Comparison of ENCODE assay signal across 1 cellular context in the genomic region with DNA sequence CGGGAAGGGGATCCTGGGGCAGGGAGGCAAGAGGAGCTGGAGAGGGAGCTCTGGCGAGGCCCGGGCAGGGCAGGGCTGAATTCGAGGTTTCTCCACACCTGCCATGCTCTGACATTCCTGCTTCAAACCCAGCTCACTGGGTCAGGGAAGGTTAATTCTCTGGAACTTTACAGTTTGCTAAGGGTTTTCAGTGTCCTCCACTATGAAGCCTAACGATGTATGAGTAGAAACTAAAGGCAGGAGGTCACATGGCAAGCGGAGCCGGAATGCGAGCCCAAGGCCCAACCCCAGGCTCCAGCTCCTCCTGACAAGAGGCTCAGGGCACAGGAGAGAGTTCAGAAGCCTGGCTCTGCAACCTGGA.
TF ChIP-seq lines count a peak whose summit lies in the region.

No MANE protein-coding gene starts in this region.

TF ChIP-seq in GM23338, 12 proteins besides CTCF, POLR2A, EP300 and RAD21 (continued from another document):
- TF ChIP-seq, protein P1, sequence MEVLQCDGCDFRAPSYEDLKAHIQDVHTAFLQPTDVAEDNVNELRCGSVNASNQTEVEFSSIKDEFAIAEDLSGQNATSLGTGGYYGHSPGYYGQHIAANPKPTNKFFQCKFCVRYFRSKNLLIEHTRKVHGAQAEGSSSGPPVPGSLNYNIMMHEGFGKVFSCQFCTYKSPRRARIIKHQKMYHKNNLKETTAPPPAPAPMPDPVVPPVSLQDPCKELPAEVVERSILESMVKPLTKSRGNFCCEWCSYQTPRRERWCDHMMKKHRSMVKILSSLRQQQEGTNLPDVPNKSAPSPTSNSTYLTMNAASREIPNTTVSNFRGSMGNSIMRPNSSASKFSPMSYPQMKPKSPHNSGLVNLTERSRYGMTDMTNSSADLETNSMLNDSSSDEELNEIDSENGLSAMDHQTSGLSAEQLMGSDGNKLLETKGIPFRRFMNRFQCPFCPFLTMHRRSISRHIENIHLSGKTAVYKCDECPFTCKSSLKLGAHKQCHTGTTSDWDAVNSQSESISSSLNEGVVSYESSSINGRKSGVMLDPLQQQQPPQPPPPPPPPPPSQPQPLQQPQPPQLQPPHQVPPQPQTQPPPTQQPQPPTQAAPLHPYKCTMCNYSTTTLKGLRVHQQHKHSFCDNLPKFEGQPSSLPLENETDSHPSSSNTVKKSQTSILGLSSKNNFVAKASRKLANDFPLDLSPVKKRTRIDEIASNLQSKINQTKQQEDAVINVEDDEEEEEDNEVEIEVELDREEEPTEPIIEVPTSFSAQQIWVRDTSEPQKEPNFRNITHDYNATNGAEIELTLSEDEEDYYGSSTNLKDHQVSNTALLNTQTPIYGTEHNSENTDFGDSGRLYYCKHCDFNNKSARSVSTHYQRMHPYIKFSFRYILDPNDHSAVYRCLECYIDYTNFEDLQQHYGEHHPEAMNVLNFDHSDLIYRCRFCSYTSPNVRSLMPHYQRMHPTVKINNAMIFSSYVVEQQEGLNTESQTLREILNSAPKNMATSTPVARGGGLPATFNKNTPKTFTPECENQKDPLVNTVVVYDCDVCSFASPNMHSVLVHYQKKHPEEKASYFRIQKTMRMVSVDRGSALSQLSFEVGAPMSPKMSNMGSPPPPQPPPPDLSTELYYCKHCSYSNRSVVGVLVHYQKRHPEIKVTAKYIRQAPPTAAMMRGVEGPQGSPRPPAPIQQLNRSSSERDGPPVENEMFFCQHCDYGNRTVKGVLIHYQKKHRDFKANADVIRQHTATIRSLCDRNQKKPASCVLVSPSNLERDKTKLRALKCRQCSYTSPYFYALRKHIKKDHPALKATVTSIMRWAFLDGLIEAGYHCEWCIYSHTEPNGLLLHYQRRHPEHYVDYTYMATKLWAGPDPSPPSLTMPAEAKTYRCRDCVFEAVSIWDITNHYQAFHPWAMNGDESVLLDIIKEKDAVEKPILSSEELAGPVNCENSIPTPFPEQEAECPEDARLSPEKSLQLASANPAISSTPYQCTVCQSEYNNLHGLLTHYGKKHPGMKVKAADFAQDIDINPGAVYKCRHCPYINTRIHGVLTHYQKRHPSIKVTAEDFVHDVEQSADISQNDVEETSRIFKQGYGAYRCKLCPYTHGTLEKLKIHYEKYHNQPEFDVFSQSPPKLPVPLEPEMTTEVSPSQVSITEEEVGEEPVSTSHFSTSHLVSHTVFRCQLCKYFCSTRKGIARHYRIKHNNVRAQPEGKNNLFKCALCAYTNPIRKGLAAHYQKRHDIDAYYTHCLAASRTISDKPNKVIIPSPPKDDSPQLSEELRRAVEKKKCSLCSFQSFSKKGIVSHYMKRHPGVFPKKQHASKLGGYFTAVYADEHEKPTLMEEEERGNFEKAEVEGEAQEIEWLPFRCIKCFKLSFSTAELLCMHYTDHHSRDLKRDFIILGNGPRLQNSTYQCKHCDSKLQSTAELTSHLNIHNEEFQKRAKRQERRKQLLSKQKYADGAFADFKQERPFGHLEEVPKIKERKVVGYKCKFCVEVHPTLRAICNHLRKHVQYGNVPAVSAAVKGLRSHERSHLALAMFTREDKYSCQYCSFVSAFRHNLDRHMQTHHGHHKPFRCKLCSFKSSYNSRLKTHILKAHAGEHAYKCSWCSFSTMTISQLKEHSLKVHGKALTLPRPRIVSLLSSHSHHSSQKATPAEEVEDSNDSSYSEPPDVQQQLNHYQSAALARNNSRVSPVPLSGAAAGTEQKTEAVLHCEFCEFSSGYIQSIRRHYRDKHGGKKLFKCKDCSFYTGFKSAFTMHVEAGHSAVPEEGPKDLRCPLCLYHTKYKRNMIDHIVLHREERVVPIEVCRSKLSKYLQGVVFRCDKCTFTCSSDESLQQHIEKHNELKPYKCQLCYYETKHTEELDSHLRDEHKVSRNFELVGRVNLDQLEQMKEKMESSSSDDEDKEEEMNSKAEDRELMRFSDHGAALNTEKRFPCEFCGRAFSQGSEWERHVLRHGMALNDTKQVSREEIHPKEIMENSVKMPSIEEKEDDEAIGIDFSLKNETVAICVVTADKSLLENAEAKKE (CRISPR knock-in tag; IDR thresholded peaks at IDR 0.05): no peak
- TF ChIP-seq NANOG (IDR thresholded peaks at IDR 0.05; ENCODE audit: borderline replicate concordance) (no peak), ZNF114 (CRISPR knock-in tag; IDR thresholded peaks at IDR 0.05) (no peak), CREB1 (CRISPR knock-in tag; IDR thresholded peaks at IDR 0.05; ENCODE audit: low read depth) (no peak), STAT1 (IDR thresholded peaks at IDR 0.05; ENCODE audit: unreplicated experiment) (no peak), REST (IDR thresholded peaks at IDR 0.05; ENCODE audit: unreplicated experiment) (no peak), ZNF331 (CRISPR knock-in tag; IDR thresholded peaks at IDR 0.05; ENCODE audit: low read depth) (no peak), ETS1 (IDR thresholded peaks at IDR 0.05) (no peak), EZH2 (IDR thresholded peaks at IDR 0.05; ENCODE audit: low read depth, unreplicated experiment) (no peak), POLR2AphosphoS5 (IDR thresholded peaks at IDR 0.05; ENCODE audit: low read depth) (no peak), EZH2phosphoT487 (IDR thresholded peaks at IDR 0.05; ENCODE audit: unreplicated experiment) (no peak)
TF ChIP-seq in GM23338: peak in this region for 0.
